10 cellular contexts compared by ENCODE assay signal in genomic region chr3:133611534-133611933, GRCh38.
"Had no signal": no experiment of that assay in that cellular context is flagged by ENCODE, and none has a peak within 500 bp of the region (broad histone marks: within the 10 kb centered on the region; RNA-seq: fewer than 3 reads in every experiment).

No MANE protein-coding gene starts in this region.

- H3K27me3 Mint-ChIP-seq: IgD-negative memory B cell had no signal

- H3K4me1 ChIP-seq: HAP-1 had no signal

- H3K9me3 Mint-ChIP-seq: HFFc6, IgD-negative memory B cell had no signal

- H3K27ac ChIP-seq: GM23248, HL-60 had no signal

- H2AFZ ChIP-seq: GM23248 had no signal

- ATAC-seq: HCT116 had no signal

- DNase-seq: GM23248, GOT3, H7, HFFc6, Kasumi-1, KG1 had no signal

- H3K4me3 ChIP-seq: GM23248, HAP-1 had no signal

- H3K4me3 Mint-ChIP-seq: HFFc6, IgD-negative memory B cell had no signal

- H3K27ac Mint-ChIP-seq: HFFc6, IgD-negative memory B cell had no signal

- H3K9ac ChIP-seq: GM23248 had no signal

- H3K9me3 ChIP-seq: HAP-1 had no signal
